In genomic region chr17:69761011-69761410, GRCh38 we compare ENCODE assay signal across 1 cellular context.
TF ChIP-seq lines count a peak whose summit lies in the region.

No MANE protein-coding gene starts in this region.

TF ChIP-seq in HepG2, 621 proteins besides CTCF, POLR2A, EP300 and RAD21 (continued from another document):
- no peak for TF ChIP-seq SRSF9 (IDR thresholded peaks at IDR 0.05; ENCODE audit: borderline replicate concordance, insufficient read depth, low read depth, low read length, poor library complexity, severe bottlenecking)
- TF ChIP-seq ZNF275 (CRISPR knock-in tag; IDR thresholded peaks at IDR 0.05; ENCODE audit: borderline replicate concordance), result no peak
- no peak for TF ChIP-seq MZF1 (CRISPR knock-in tag; IDR thresholded peaks at IDR 0.05; ENCODE audit: borderline replicate concordance)
- no peak for TF ChIP-seq ZNF451 (CRISPR knock-in tag; IDR thresholded peaks at IDR 0.05)
- no peak for TF ChIP-seq ZNF460 (CRISPR knock-in tag; IDR thresholded peaks at IDR 0.05; ENCODE audit: borderline replicate concordance)
- TF ChIP-seq GLI4 (CRISPR knock-in tag; IDR thresholded peaks at IDR 0.05; ENCODE audit: borderline replicate concordance), result no peak
- no peak for TF ChIP-seq ZNF782 (CRISPR knock-in tag; IDR thresholded peaks at IDR 0.05; ENCODE audit: borderline replicate concordance)
- no peak for TF ChIP-seq ZNF124 (CRISPR knock-in tag; IDR thresholded peaks at IDR 0.05)
- TF ChIP-seq, protein P1, sequence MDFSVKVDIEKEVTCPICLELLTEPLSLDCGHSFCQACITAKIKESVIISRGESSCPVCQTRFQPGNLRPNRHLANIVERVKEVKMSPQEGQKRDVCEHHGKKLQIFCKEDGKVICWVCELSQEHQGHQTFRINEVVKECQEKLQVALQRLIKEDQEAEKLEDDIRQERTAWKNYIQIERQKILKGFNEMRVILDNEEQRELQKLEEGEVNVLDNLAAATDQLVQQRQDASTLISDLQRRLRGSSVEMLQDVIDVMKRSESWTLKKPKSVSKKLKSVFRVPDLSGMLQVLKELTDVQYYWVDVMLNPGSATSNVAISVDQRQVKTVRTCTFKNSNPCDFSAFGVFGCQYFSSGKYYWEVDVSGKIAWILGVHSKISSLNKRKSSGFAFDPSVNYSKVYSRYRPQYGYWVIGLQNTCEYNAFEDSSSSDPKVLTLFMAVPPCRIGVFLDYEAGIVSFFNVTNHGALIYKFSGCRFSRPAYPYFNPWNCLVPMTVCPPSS (IDR thresholded peaks at IDR 0.05), result no peak
- TF ChIP-seq U2AF1 (optimal IDR thresholded peaks at IDR 0.05; ENCODE audit: low read depth, low read length), result no peak
